In genomic region chr17:17349724-17350106, GRCh38 we compare ENCODE assay signal across 15 cellular contexts.
"Had no signal": no experiment of that assay in that cellular context is flagged by ENCODE, and none has a peak within 500 bp of the region (broad histone marks: within the 10 kb centered on the region; RNA-seq: fewer than 3 reads in every experiment).

No MANE protein-coding gene starts in this region.

- DNase-seq: activated CD4-positive, alpha-beta T cell treated with anti-CD3 and anti-CD28 coated beads for 1 hour; activated CD4-positive, alpha-beta T cell treated with anti-CD3 and anti-CD28 coated beads, Interleukin-2, amount 50 U/mL, for 4 hours; activated CD8-positive, alpha-beta memory T cell treated with anti-CD3 and anti-CD28 coated beads, Interleukin-2, amount 10 ng/mL, durations not matched to agents 7 days and 5 days; activated gamma-delta T cell; activated T-cell treated with anti-CD3 and anti-CD28 coated beads, Interleukin-2, amount 50 U/mL, for 24 hours; amygdala; body of pancreas; central memory CD4-positive, alpha-beta T cell; cortex of kidney; effector CD8-positive, alpha-beta T cell; naive B cell; T-helper 1 cell; testis had no signal

- ATAC-seq: activated CD8-positive, alpha-beta memory T cell treated with anti-CD3 and anti-CD28 coated beads, Interleukin-2, amount 10 ng/mL, durations not matched to agents 7 days and 5 days; body of pancreas had no signal

- H3K4me3 ChIP-seq: body of pancreas, testis had no signal

- H3K9me3 ChIP-seq: body of pancreas, neutrophil, testis had no signal

- H3K4me1 ChIP-seq: body of pancreas, testis had no signal

- H3K27ac ChIP-seq: body of pancreas, neutrophil, testis, VCaP had no signal

- H3K36me3 ChIP-seq: neutrophil had no signal

- H3K27me3 ChIP-seq: body of pancreas, neutrophil, testis had no signal
